ENCODE assay signal across 15 cellular contexts in genomic region chr3:155970406-155970805, GRCh38.
DNase-seq lines count a peak whose midpoint lies in the region; ATAC-seq, FAIRE-seq and TF ChIP-seq lines count a peak whose summit lies in the region.
"Had no signal": no experiment of that assay in that cellular context is flagged by ENCODE, and none has a peak within 500 bp of the region (broad histone marks: within the 10 kb centered on the region; RNA-seq: fewer than 3 reads in every experiment).

No MANE protein-coding gene starts in this region.

- H3K9me3 ChIP-seq in Loucy (ENCODE audit: insufficient read depth, low read depth, low read length) (no peaks in the 10 kb centered on the region), SJCRH30 (replicated peaks) (no peaks in the 10 kb centered on the region)

- no peak for FAIRE-seq in H54 (lab: Jason Lieb, UNC)
- FAIRE-seq: A204.1, GM12891 had no signal

- no peak overlapping the region for H3K9ac ChIP-seq in Loucy (ENCODE audit: low read depth, low read length, poor library complexity, severe bottlenecking)

- H3K27me3 ChIP-seq in Loucy (ENCODE audit: insufficient read depth, low read length, poor library complexity, severe bottlenecking), result no peaks in the 10 kb centered on the region
- H3K27me3 ChIP-seq in SJCRH30, result no peaks in the 10 kb centered on the region

- no peak overlapping the region for H3K4me3 ChIP-seq in Loucy (ENCODE audit: low read length, poor library complexity, severe bottlenecking)
- H3K4me3 ChIP-seq in SJCRH30, result no peak overlapping the region
- no peak overlapping the region for H3K4me3 ChIP-seq in choroid plexus epithelial cell (ENCODE audit: low read depth, low read length)
- H3K4me3 ChIP-seq: GM23338 had no signal

- no peaks in the 10 kb centered on the region for H4K20me1 ChIP-seq in Loucy (ENCODE audit: insufficient read depth, low read length, poor library complexity, severe bottlenecking)

- no peaks in the 10 kb centered on the region for H3K79me2 ChIP-seq in Loucy (ENCODE audit: insufficient read depth, low read length)

- H3K9me2 ChIP-seq in Loucy (replicated peaks; ENCODE audit: low read depth, low read length), result no peaks in the 10 kb centered on the region

- H3K36me3 ChIP-seq in Loucy (ENCODE audit: insufficient read depth, low read length), result no peaks in the 10 kb centered on the region
- H3K36me3 ChIP-seq in SJCRH30, result no peaks in the 10 kb centered on the region

- peak; percentile 67 for DNase-seq in COR-L47 (lab: John Stamatoyannopoulos, UW)
- DNase-seq in SJCRH30, result peak; percentile 11 to 35
- peak; percentile 17 for DNase-seq in choroid plexus epithelial cell (ENCODE audit: low read depth)
- DNase-seq in H54 (ENCODE audit: insufficient read length, low spot score), result no peak
- no peak for DNase-seq in NCI-H446 treated with DMSO at 0.1 percent for 48 hours (lab: John Stamatoyannopoulos, UW)
- DNase-seq: C1 segment of cervical spinal cord; CD4-positive, alpha-beta T cell; DMS79; H9; IMR-90 had no signal

- peak overlapping the region; percentile 47 for H2AFZ ChIP-seq in Loucy (ENCODE audit: low read length)
- H2AFZ ChIP-seq: GM23338 had no signal

- TF ChIP-seq POLR2A in H54 (IDR thresholded peaks at IDR 0.05; ENCODE audit: low read depth, low read length), result no peak

- TF ChIP-seq CTCF in Loucy (conservative IDR thresholded peaks at IDR 0.05; ENCODE audit: low read length), result no peak
- TF ChIP-seq CTCF in choroid plexus epithelial cell (conservative IDR thresholded peaks at IDR 0.05; ENCODE audit: low read depth, low read length), result no peak

- H3K4me2 ChIP-seq in Loucy (ENCODE audit: low read depth, low read length, poor library complexity, severe bottlenecking), result no peak overlapping the region
- H3K4me2 ChIP-seq: GM23338 had no signal

- ATAC-seq in HG03175 (IDR thresholded peaks at IDR 0.05; ENCODE audit: unreplicated experiment), result no peak
- ATAC-seq: GM23338 had no signal

- no peaks in the 10 kb centered on the region for H3F3A ChIP-seq in Loucy (ENCODE audit: low read depth)

- H3K4me1 ChIP-seq in Loucy (ENCODE audit: insufficient read depth, low read length, poor library complexity, severe bottlenecking), result no peaks in the 10 kb centered on the region
- H3K4me1 ChIP-seq in SJCRH30, result no peaks in the 10 kb centered on the region

- H3K27ac ChIP-seq in SJCRH30, result no peak overlapping the region

Comparison
In these comparisons a context has a peak if more than half of its experiments do, and no peak if none do; other contexts are left out.
1. DNase-seq: peak in COR-L47 (single experiment), SJCRH30 (2 of 2) and choroid plexus epithelial cell (single experiment); none in H54 (single experiment) and NCI-H446 treated with DMSO at 0.1 percent for 48 hours (single experiment).